14 cellular contexts compared by ENCODE assay signal in genomic region chr15:41561104-41561776, GRCh38. TPM values are rescaled to one million over a fixed set of nuclear protein-coding genes. Genes with fewer than 3 reads are reported as not detected.
DNase-seq lines count a peak whose midpoint lies in the region; ATAC-seq and TF ChIP-seq lines count a peak whose summit lies in the region.
"Had no signal": no experiment of that assay in that cellular context is flagged by ENCODE, and none has a peak within 500 bp of the region (broad histone marks: within the 10 kb centered on the region; RNA-seq: fewer than 3 reads in every experiment).

No MANE protein-coding gene starts in this region.

- no peaks in the 10 kb centered on the region for H3K36me3 ChIP-seq in lower lobe of right lung
- peaks cover 0 to 15% (median 0%) of the 10 kb centered on the region in 3 donors for H3K36me3 ChIP-seq in tibial nerve
- H3K36me3 ChIP-seq in heart right ventricle, result peaks cover 0 to 5% (median 0%) of the 10 kb centered on the region in 9 donors
- H3K36me3 ChIP-seq: upper lobe of left lung had no signal

- H3K27ac Mint-ChIP-seq in activated CD4-positive, alpha-beta T cell treated with anti-CD3 and anti-CD28 coated beads, Interleukin-2, amount 10 ng/mL, durations not matched to agents 7 days and 5 days, result peak overlapping the region; percentile 9
- H3K27ac Mint-ChIP-seq in brain (peak overlapping the region; percentile 66 to 92 (median 74)), HFFc6 (no peak overlapping the region)

- intact Hi-C loops in lower lobe of right lung (cut with DNase I), result no loop called here
- intact Hi-C loops in heart right ventricle (cut with DNase I), result no loop called here

- no peaks in the 10 kb centered on the region for H3K36me3 Mint-ChIP-seq in activated CD4-positive, alpha-beta T cell treated with anti-CD3 and anti-CD28 coated beads, Interleukin-2, amount 10 ng/mL, durations not matched to agents 7 days and 5 days (ENCODE audit: low read depth)
- no peaks in the 10 kb centered on the region for H3K36me3 Mint-ChIP-seq in brain
- H3K36me3 Mint-ChIP-seq in HFFc6 (ENCODE audit: low read depth), result no peaks in the 10 kb centered on the region

- H3K4me1 ChIP-seq in lower lobe of right lung (peaks cover 40% of the 10 kb centered on the region), tibial nerve (peaks cover 0 to 63% (median 19%) of the 10 kb centered on the region in 4 donors), heart right ventricle (peaks cover 6 to 48% (median 21%) of the 10 kb centered on the region in 9 donors)

- TF ChIP-seq POLR2A in tibial nerve (IDR thresholded peaks at IDR 0.05), result no peak

- H3K9me3 ChIP-seq in lower lobe of right lung, result no peaks in the 10 kb centered on the region
- no peaks in the 10 kb centered on the region for H3K9me3 ChIP-seq in tibial nerve
- no peaks in the 10 kb centered on the region for H3K9me3 ChIP-seq in heart right ventricle
- H3K9me3 ChIP-seq: upper lobe of left lung had no signal

- TF ChIP-seq CTCF in brain (conservative IDR thresholded peaks at IDR 0.05) (peak in 1 of 2 experiments; percentile 12), lower lobe of right lung (IDR thresholded peaks at IDR 0.05) (no peak), tibial nerve (IDR thresholded peaks at IDR 0.05) (no peak), HFFc6 (IDR thresholded peaks at IDR 0.05) (no peak), heart right ventricle (IDR thresholded peaks at IDR 0.05) (no peak)

- no peak for ATAC-seq in lower lobe of right lung
- ATAC-seq in heart right ventricle, result no peak

- peak overlapping the region; percentile 25 for H3K27ac ChIP-seq in lower lobe of right lung
- H3K27ac ChIP-seq in tibial nerve, result peak overlapping the region; percentile 5 to 88 (median 49)
- peak overlapping the region in 2 of 10 donors; percentile 25 to 33 for H3K27ac ChIP-seq in heart right ventricle
- H3K27ac ChIP-seq: SK-N-MC had no signal

- 88 to 91% methylated on average over 13 to 16 of the region's 16 CpGs for WGBS in tibial nerve, 2 donors
- 88 to 90% methylated on average over 16 of the region's 16 CpGs for WGBS in heart right ventricle, 2 donors

- no peak for DNase-seq in activated CD4-positive, alpha-beta T cell treated with anti-CD3 and anti-CD28 coated beads, Interleukin-2, amount 10 ng/mL, durations not matched to agents 7 days and 5 days
- DNase-seq in activated CD4-positive, alpha-beta T cell treated with anti-CD3 and anti-CD28 coated beads, Interleukin-2, amount 50 U/mL, for 1 hour, result no peak
- DNase-seq in lower lobe of right lung (no peak), tibial nerve (ENCODE audit: low spot score in 2 of 2) (no peak), HFFc6 (no peak), UCSD-AML1 (lab: John Stamatoyannopoulos, UW; ENCODE audit: unreplicated experiment) (no peak), heart right ventricle (no peak)
- DNase-seq: activated CD8-positive, alpha-beta memory T cell treated with anti-CD3 and anti-CD28 coated beads for 24 hours; Calu3; effector memory CD4-positive, alpha-beta T cell; OCI-M1; upper lobe of left lung had no signal

- H3K4me3 ChIP-seq in lower lobe of right lung (no peak overlapping the region), tibial nerve (no peak overlapping the region), heart right ventricle (no peak overlapping the region)
- H3K4me3 ChIP-seq: upper lobe of left lung had no signal

- no peak overlapping the region for H3K4me3 Mint-ChIP-seq in activated CD4-positive, alpha-beta T cell treated with anti-CD3 and anti-CD28 coated beads, Interleukin-2, amount 10 ng/mL, durations not matched to agents 7 days and 5 days
- peak overlapping the region; percentile 89 to 93 (median 90) for H3K4me3 Mint-ChIP-seq in brain
- H3K4me3 Mint-ChIP-seq in HFFc6, result no peak overlapping the region

- POLR2A ChIA-PET in activated CD4-positive, alpha-beta T cell treated with anti-CD3 and anti-CD28 coated beads, Interleukin-2, amount 10 ng/mL, durations not matched to agents 7 days and 5 days (lab: Charles Lee), result no interaction called here

- CTCF ChIA-PET in activated CD4-positive, alpha-beta T cell treated with anti-CD3 and anti-CD28 coated beads, Interleukin-2, amount 10 ng/mL, durations not matched to agents 7 days and 5 days (lab: Charles Lee), result interaction anchor here (0.5 to 3.0 kb wide), 7 partner anchors 10 to 330 kb away, joined by 3 to 10 read pairs (median 5); partner anchors contain the start of genes CHP1 and MAPKBP1

- TF ChIP-seq EP300 in tibial nerve (IDR thresholded peaks at IDR 0.05), result no peak

- peaks cover 25% of the 10 kb centered on the region for H3K4me1 Mint-ChIP-seq in activated CD4-positive, alpha-beta T cell treated with anti-CD3 and anti-CD28 coated beads, Interleukin-2, amount 10 ng/mL, durations not matched to agents 7 days and 5 days
- H3K4me1 Mint-ChIP-seq in brain, result peaks cover 77% of the 10 kb centered on the region
- peaks cover 24% of the 10 kb centered on the region for H3K4me1 Mint-ChIP-seq in HFFc6 (ENCODE audit: low read depth)

- H3K27me3 ChIP-seq in lower lobe of right lung (ENCODE audit: low read depth) (peaks cover 8% of the 10 kb centered on the region), tibial nerve (no peaks in the 10 kb centered on the region), heart right ventricle (peaks cover 0 to 16% (median 0%) of the 10 kb centered on the region in 7 donors)

- no peaks in the 10 kb centered on the region for H3K9me3 Mint-ChIP-seq in activated CD4-positive, alpha-beta T cell treated with anti-CD3 and anti-CD28 coated beads, Interleukin-2, amount 10 ng/mL, durations not matched to agents 7 days and 5 days
- no peaks in the 10 kb centered on the region for H3K9me3 Mint-ChIP-seq in brain
- H3K9me3 Mint-ChIP-seq in HFFc6, result no peaks in the 10 kb centered on the region

- peaks cover 35% of the 10 kb centered on the region for H3K27me3 Mint-ChIP-seq in activated CD4-positive, alpha-beta T cell treated with anti-CD3 and anti-CD28 coated beads, Interleukin-2, amount 10 ng/mL, durations not matched to agents 7 days and 5 days
- H3K27me3 Mint-ChIP-seq in brain (peaks cover 3% of the 10 kb centered on the region), HFFc6 (ENCODE audit: insufficient read depth) (peaks cover 1% of the 10 kb centered on the region; the same call in 1 of the 2 replicates)

RNA-seq across cellular contexts. Expression of gene TYRO3, which starts 2.2 kb away (rescaled TPM):
- 1 to 10 TPM; 1.1 to 1.9 TPM for total RNA-seq in activated CD4-positive, alpha-beta T cell treated with anti-CD3 and anti-CD28 coated beads, Interleukin-2, amount 10 ng/mL, durations not matched to agents 7 days and 5 days
- polyA plus RNA-seq in brain (ENCODE audit: insufficient read depth, low read depth, low replicate concordance) (72.1 TPM), heart right ventricle (1 to 10 TPM; 2.7 to 9.6 TPM)
- total RNA-seq in lower lobe of right lung (17.3 TPM), tibial nerve (10 to 100 TPM; 21.0 to 28.5 (median 23.9) TPM), heart right ventricle (1 to 10 TPM; 1.2 to 6.3 (median 3.2) TPM)
- 10 to 100 TPM; 16.6 to 27.6 (median 21.9) TPM for total RNA-seq in HFFc6 (2021; fragmentation: NEBNext Ultra II Directional; extraction: Animal tissue kit (Norgen Biotek cat#: 25700))

RNA-seq across cellular contexts. Expression of gene RPAP1, which starts 17.2 kb away (rescaled TPM):
- total RNA-seq in activated CD4-positive, alpha-beta T cell treated with anti-CD3 and anti-CD28 coated beads, Interleukin-2, amount 10 ng/mL, durations not matched to agents 7 days and 5 days, result 10 to 100 TPM; 33.8 to 36.3 TPM
- 22.6 TPM for polyA plus RNA-seq in brain (ENCODE audit: insufficient read depth, low read depth, low replicate concordance)
- 28.5 TPM for total RNA-seq in lower lobe of right lung
- total RNA-seq in tibial nerve, result 10 to 100 TPM; 16.4 to 47.7 (median 31.8) TPM
- 10 to 100 TPM; 27.3 to 39.4 (median 32.2) TPM for total RNA-seq in HFFc6 (2021; fragmentation: NEBNext Ultra II Directional; extraction: Animal tissue kit (Norgen Biotek cat#: 25700))
- 10 to 100 TPM; 17.6 to 27.9 (median 24.6) TPM for total RNA-seq in heart right ventricle
- 10 to 100 TPM in 1 of 2 donors, 1 to 10 TPM in 1; 9.7 to 16.0 TPM for polyA plus RNA-seq in heart right ventricle

RNA-seq across cellular contexts. Expression of gene LTK, which starts 47.6 kb away (rescaled TPM):
- total RNA-seq in activated CD4-positive, alpha-beta T cell treated with anti-CD3 and anti-CD28 coated beads, Interleukin-2, amount 10 ng/mL, durations not matched to agents 7 days and 5 days, result 1 to 10 TPM in 1 of 2 experiments, under 1 TPM in 1; 0.87 to 1.1 TPM
- 2.4 TPM for polyA plus RNA-seq in brain (ENCODE audit: insufficient read depth, low read depth, low replicate concordance)
- total RNA-seq in lower lobe of right lung, result 25.9 TPM
- under 1 TPM in 2 of 4 donors, not detected in 2; 0.39 to 0.90 TPM for total RNA-seq in tibial nerve
- total RNA-seq in HFFc6 (2021; fragmentation: NEBNext Ultra II Directional; extraction: Animal tissue kit (Norgen Biotek cat#: 25700)), result 1 to 10 TPM in 4 of 6 experiments, under 1 TPM in 2; 0.19 to 1.8 (median 1.2) TPM
- 1 to 10 TPM in 2 of 10 donors, under 1 TPM in 8; 0.11 to 1.6 (median 0.49) TPM for total RNA-seq in heart right ventricle
- polyA plus RNA-seq in heart right ventricle, result under 1 TPM; 0.28 to 0.95 TPM

Comparison
In these comparisons a context has a peak if more than half of its experiments do, and no peak if none do; other contexts are left out.
1. H3K4me3 Mint-ChIP-seq: peak in brain (5 of 5); none in activated CD4-positive, alpha-beta T cell treated with anti-CD3 and anti-CD28 coated beads, Interleukin-2, amount 10 ng/mL, durations not matched to agents 7 days and 5 days (single experiment) and HFFc6 (single experiment).